ENCODE assay signal across 8 cellular contexts in genomic region chr6:5997420-5998093, GRCh38. TPM values are rescaled to one million over a fixed set of nuclear protein-coding genes. Genes with fewer than 3 reads are reported as not detected.
A peak's percentile ranks its signal among the peaks of the same experiment; 100 is the strongest.
DNase-seq lines count a peak whose midpoint lies in the region; ATAC-seq and TF ChIP-seq lines count a peak whose summit lies in the region.

No MANE protein-coding gene starts in this region.

- ATAC-seq in left colon (peak; percentile 31), HG02884 (IDR thresholded peaks at IDR 0.05; ENCODE audit: unreplicated experiment) (no peak), GM19324 (IDR thresholded peaks at IDR 0.05; ENCODE audit: low FRiP score, unreplicated experiment) (no peak), HG03457 (IDR thresholded peaks at IDR 0.05; ENCODE audit: unreplicated experiment) (no peak)

- peak; percentile 14 for DNase-seq in DMS53 treated with DMSO at 0.1 percent for 48 hours (lab: John Stamatoyannopoulos, UW; ENCODE audit: unreplicated experiment)
- DNase-seq in M059J (ENCODE audit: low read depth), result peak; percentile 84
- no peak for DNase-seq in ascending aorta (ENCODE audit: low spot score in 2 of 2)
- DNase-seq in left colon, result peak in 1 of 2 donors; percentile 28

- H3K27me3 ChIP-seq in ascending aorta (peaks cover 46% of the 10 kb centered on the region), thymus (ENCODE audit: control insufficient read depth, insufficient read depth) (peaks cover 82% of the 10 kb centered on the region)

- H3K4me3 ChIP-seq in ascending aorta (peak overlapping the region; percentile 58 to 61), thymus (ENCODE audit: low read length) (peak overlapping the region; percentile 55)

- intact Hi-C loops in ascending aorta (cut with DNase I), result loop anchor here (5.0 to 10.0 kb wide), 2 partner anchors 55 to 733 kb away; partner anchors contain the start of genes FARS2 and LYRM4
- intact Hi-C loops in left colon (cut with DNase I, micrococcal nuclease), result no loop called here

- H3K4me1 ChIP-seq in ascending aorta, result peaks cover 5 to 17% of the 10 kb centered on the region in 2 donors
- peaks cover 9% of the 10 kb centered on the region for H3K4me1 ChIP-seq in thymus (ENCODE audit: control insufficient read depth, insufficient read depth, low read length)

- TF ChIP-seq CTCF in ascending aorta (IDR thresholded peaks at IDR 0.05), result no peak

- H3K27ac ChIP-seq in ascending aorta, result no peak overlapping the region
- H3K27ac ChIP-seq in thymus (ENCODE audit: low read depth), result no peak overlapping the region

- H3K36me3 ChIP-seq in ascending aorta, result no peaks in the 10 kb centered on the region
- H3K36me3 ChIP-seq in thymus (ENCODE audit: control insufficient read depth, insufficient read depth), result no peaks in the 10 kb centered on the region

- 3% methylated on average over 23 of the region's 23 CpGs for WGBS in thymus

- H3K9me3 ChIP-seq in ascending aorta, result no peaks in the 10 kb centered on the region
- peaks cover 3% of the 10 kb centered on the region for H3K9me3 ChIP-seq in thymus (ENCODE audit: control insufficient read depth)

RNA-seq across cellular contexts. Expression of gene NRN1, which starts 9.2 kb away (rescaled TPM):
- total RNA-seq in M059J (2014; rRNA removed; shearing (Covaris generic)), result 105 and 115 TPM in 2 replicates
- total RNA-seq in ascending aorta, result 40.8 TPM
- total RNA-seq in left colon, result 1 to 10 TPM; 2.1 to 4.9 TPM
- 7.4 TPM for polyA plus RNA-seq in thymus

Comparison
In these comparisons a context has a peak if more than half of its experiments do, and no peak if none do; other contexts are left out.
1. DNase-seq: peak in DMS53 treated with DMSO at 0.1 percent for 48 hours (single experiment) and M059J (single experiment); none in ascending aorta (0 of 2).